ENCODE assay signal across 9 cellular contexts in genomic region chr7:121366852-121367431, GRCh38. TPM values are rescaled to one million over a fixed set of nuclear protein-coding genes. Genes with fewer than 3 reads are reported as not detected.
DNase-seq lines count a peak whose midpoint lies in the region; ATAC-seq and TF ChIP-seq lines count a peak whose summit lies in the region.
"Had no signal": no experiment of that assay in that cellular context is flagged by ENCODE, and none has a peak within 500 bp of the region (broad histone marks: within the 10 kb centered on the region; RNA-seq: fewer than 3 reads in every experiment).

No MANE protein-coding gene starts in this region.

- H3K27ac ChIP-seq in CD4-positive, alpha-beta T cell (ENCODE audit: low read depth, low read length), result no peak overlapping the region

- peaks cover 45% of the 10 kb centered on the region for H3K36me3 Mint-ChIP-seq in CD4-positive, alpha-beta T cell (ENCODE audit: low read depth)
- H3K36me3 Mint-ChIP-seq in chondrocyte (ENCODE audit: low read depth), result peaks cover 5% of the 10 kb centered on the region

- TF ChIP-seq CTCF in CD4-positive, alpha-beta T cell (IDR thresholded peaks at IDR 0.05), result peak; percentile 87
- TF ChIP-seq CTCF in GM13976 (IDR thresholded peaks at IDR 0.05; ENCODE audit: borderline replicate concordance, control extremely low read depth, extremely low read depth, insufficient read depth, missing control alignments) (peak; percentile 21), chondrocyte (IDR thresholded peaks at IDR 0.05) (peak; percentile 96)

- no peaks in the 10 kb centered on the region for H3K27me3 ChIP-seq in CD4-positive, alpha-beta T cell (ENCODE audit: control insufficient read depth, insufficient read depth, low read length)

- DNase-seq in CD4-positive, alpha-beta T cell, result no peak
- peak; percentile 24 for DNase-seq in GM13976 (ENCODE audit: low spot score)
- peak; percentile 8 for DNase-seq in NCI-H774 (lab: John Stamatoyannopoulos, UW)
- DNase-seq in chondrocyte (ENCODE audit: low spot score), result no peak
- DNase-seq in midbrain (lab: John Stamatoyannopoulos, UW), result peak; percentile 31

- in situ Hi-C loops in GM13976 (cut with MboI; ENCODE audit: low sequenced_read_pairs, unreplicated experiment), result loop anchor here (10.0 kb wide), 1 partner anchor 178 kb away; no protein-coding TSS in a partner anchor

- peak; percentile 32 for ATAC-seq in CD4-positive, alpha-beta T cell (ENCODE audit: poor library complexity)
- ATAC-seq in HG03460 (IDR thresholded peaks at IDR 0.05; ENCODE audit: unreplicated experiment), result no peak
- no peak for ATAC-seq in HG03521 (IDR thresholded peaks at IDR 0.05; ENCODE audit: unreplicated experiment)
- no peak for ATAC-seq in GM21717 (IDR thresholded peaks at IDR 0.05; ENCODE audit: unreplicated experiment)

- H3K27me3 Mint-ChIP-seq in CD4-positive, alpha-beta T cell, result no peaks in the 10 kb centered on the region
- no peaks in the 10 kb centered on the region for H3K27me3 Mint-ChIP-seq in chondrocyte (ENCODE audit: low read depth)

- H3K27ac Mint-ChIP-seq in CD4-positive, alpha-beta T cell, result no peak overlapping the region
- no peak overlapping the region for H3K27ac Mint-ChIP-seq in chondrocyte (ENCODE audit: unreplicated experiment)

- POLR2A ChIA-PET in CD4-positive, alpha-beta T cell (lab: Charles Lee), result interaction anchor here (0.8 to 2.6 kb wide), 3 partner anchors 29 to 591 kb away, joined by 4 to 11 read pairs (median 11); partner anchors contain the start of gene FAM3C

- H3K4me1 Mint-ChIP-seq in CD4-positive, alpha-beta T cell (ENCODE audit: low read depth), result no peaks in the 10 kb centered on the region
- peaks cover 19% of the 10 kb centered on the region for H3K4me1 Mint-ChIP-seq in chondrocyte (ENCODE audit: low read depth)

- intact Hi-C loops in CD4-positive, alpha-beta T cell (cut with DNase I, micrococcal nuclease), result loop anchor here (1.0 to 5.0 kb wide), 5 partner anchors 28 to 630 kb away; no protein-coding TSS in a partner anchor

- H3K9me3 Mint-ChIP-seq in CD4-positive, alpha-beta T cell, result no peaks in the 10 kb centered on the region
- H3K9me3 Mint-ChIP-seq in chondrocyte (ENCODE audit: low read depth), result no peaks in the 10 kb centered on the region

- no peak overlapping the region for H3K4me3 Mint-ChIP-seq in CD4-positive, alpha-beta T cell
- no peak overlapping the region for H3K4me3 Mint-ChIP-seq in chondrocyte (ENCODE audit: unreplicated experiment)

- no peaks in the 10 kb centered on the region for H3K9me3 ChIP-seq in CD4-positive, alpha-beta T cell (ENCODE audit: control insufficient read depth, low read length)

- CTCF ChIA-PET in CD4-positive, alpha-beta T cell (lab: Charles Lee), result interaction anchor here (1.1 to 3.1 kb wide), 13 partner anchors 13 to 628 kb away, joined by 3 to 33 read pairs (median 5); partner anchors contain the start of gene FAM3C

RNA-seq across cellular contexts. Expression of gene FAM3C, which starts 29.2 kb away (rescaled TPM):
- total RNA-seq in CD4-positive, alpha-beta T cell, result 10 to 100 TPM in 1 of 2 experiments, 1 to 10 TPM in 1; 7.9 to 10.5 TPM
- total RNA-seq in chondrocyte, result 36.7 to 52.9 TPM (median 38.6 TPM) in 3 replicates

RNA-seq across cellular contexts. Expression of gene WNT16, which starts 38.1 kb away (rescaled TPM):
- not detected for total RNA-seq in CD4-positive, alpha-beta T cell
- not detected in 3 replicates for total RNA-seq in chondrocyte
- total RNA-seq: pulmonary artery endothelial cell had no signal

Comparison
In these comparisons a context has a peak if more than half of its experiments do, and no peak if none do; other contexts are left out.
1. DNase-seq: peak in GM13976 (single experiment), NCI-H774 (single experiment) and midbrain (single experiment); none in CD4-positive, alpha-beta T cell (0 of 10) and chondrocyte (single experiment).
2. CTCF ChIP-seq: peak in every context shown above with its lines; median percentile 96 in chondrocyte; 87 in CD4-positive, alpha-beta T cell; 21 in GM13976.